Comparison of ENCODE assay signal across 25 cellular contexts in genomic region chr10:12212454-12212853, GRCh38.
"Had no signal": no experiment of that assay in that cellular context is flagged by ENCODE, and none has a peak within 500 bp of the region (broad histone marks: within the 10 kb centered on the region; RNA-seq: fewer than 3 reads in every experiment).

No MANE protein-coding gene starts in this region.

- H3K27me3 ChIP-seq: colonic mucosa, heart left ventricle, neutrophil, spleen, stomach, transverse colon had no signal

- H3K4me3 Mint-ChIP-seq: endodermal cell; naive thymus-derived CD8-positive, alpha-beta T cell had no signal

- H3K27me3 Mint-ChIP-seq: naive thymus-derived CD8-positive, alpha-beta T cell had no signal

- H3K27ac ChIP-seq: colonic mucosa, heart left ventricle, neutrophil, spleen, stomach, thoracic aorta, transverse colon had no signal

- H3K4me3 ChIP-seq: colonic mucosa, heart left ventricle, mucosa of descending colon, spleen, stomach, thoracic aorta, transverse colon had no signal

- H3K4me1 Mint-ChIP-seq: endodermal cell had no signal

- FAIRE-seq: endothelial cell of umbilical vein, islet of Langerhans had no signal

- ATAC-seq: heart left ventricle; left lobe of liver; mucosa of descending colon; naive thymus-derived CD8-positive, alpha-beta T cell; sciatic nerve had no signal

- DNase-seq: colonic mucosa; dermis blood vessel endothelial cell; endodermal cell; erythroblast; foreskin melanocyte; heart left ventricle; hippocampal formation; mammary epithelial cell; mucosa of descending colon; naive thymus-derived CD8-positive, alpha-beta T cell; posterior cingulate gyrus; spleen; stimulated activated CD4-positive, alpha-beta T cell treated with anti-CD3 and anti-CD28 coated beads, Interleukin-15, amount 100 ng/mL, for 24 hours; stimulated activated CD4-positive, alpha-beta T cell treated with anti-CD3 and anti-CD28 coated beads, Interleukin-1b, Interleukin-23, amount 100 ng/mL, for 48 hours; stimulated activated CD4-positive, alpha-beta T cell treated with anti-CD3 and anti-CD28 coated beads, Interleukin-4, amount 100 ng/mL, for 24 hours; stimulated activated naive CD4-positive, alpha-beta T cell; stomach; substantia nigra; transverse colon had no signal

- H3K27ac Mint-ChIP-seq: endodermal cell had no signal

- H3K9me3 ChIP-seq: colonic mucosa, heart left ventricle, mucosa of descending colon, neutrophil, spleen, stomach, thoracic aorta, transverse colon had no signal

- H3K9me3 Mint-ChIP-seq: naive thymus-derived CD8-positive, alpha-beta T cell had no signal
